In genomic region chr1:8398677-8399076, GRCh38 we compare ENCODE assay signal across 12 cellular contexts.
A peak's percentile ranks its signal among the peaks of the same experiment; 100 is the strongest.
DNase-seq lines count a peak whose midpoint lies in the region; ATAC-seq, FAIRE-seq and TF ChIP-seq lines count a peak whose summit lies in the region.
"Had no signal": no experiment of that assay in that cellular context is flagged by ENCODE, and none has a peak within 500 bp of the region (broad histone marks: within the 10 kb centered on the region; RNA-seq: fewer than 3 reads in every experiment).

No MANE protein-coding gene starts in this region.

- peaks cover 22% of the 10 kb centered on the region for H4K20me1 ChIP-seq in HepG2 (ENCODE audit: insufficient read depth, low read length)

- intact Hi-C loops in HepG2 (cut with micrococcal nuclease; ENCODE audit: unreplicated experiment): no loop called here
- intact Hi-C loops in right lobe of liver (cut with DNase I): no loop called here
- intact Hi-C loops in right cardiac atrium (cut with DNase I): no loop called here
- intact Hi-C loops in upper lobe of right lung (cut with DNase I): no loop called here

- TF ChIP-seq CTCF in HepG2 (CRISPR knock-in tag; IDR thresholded peaks at IDR 0.05) (no peak), right lobe of liver (IDR thresholded peaks at IDR 0.05) (no peak), upper lobe of right lung (IDR thresholded peaks at IDR 0.05) (no peak)

- H3K27ac ChIP-seq in HepG2 (ENCODE audit: extremely low read length, insufficient read depth, low read length) (no peak overlapping the region), right lobe of liver (no peak overlapping the region), right cardiac atrium (ENCODE audit: low read length) (peak overlapping the region; percentile 98), upper lobe of right lung (peak overlapping the region; percentile 59)

- no peak overlapping the region for H3K4me2 ChIP-seq in HepG2 (ENCODE audit: low read depth, low read length)
- H3K4me2 ChIP-seq: hepatocyte had no signal

- no peak overlapping the region for H2AFZ ChIP-seq in HepG2 (ENCODE audit: low read length)
- H2AFZ ChIP-seq: hepatocyte had no signal

- H3K9ac ChIP-seq in HepG2 (ENCODE audit: insufficient read depth, low read depth, low read length): no peak overlapping the region

- FAIRE-seq in HepG2 (lab: Jason Lieb, UNC): no peak
- FAIRE-seq: colon, GM18507 had no signal

- TSS peak; percentile 17 for BruUV-seq in HepG2 (replicated peaks; lab: Mats Ljungman, UMichigan)

- H3K36me3 ChIP-seq in HepG2 (replicated peaks in 1 of 2; ENCODE audit: control insufficient read depth in 1 of 2, insufficient read depth in 2 of 2, low read length in 2 of 2) (peaks cover 7 to 34% of the 10 kb centered on the region in 2 experiments), right lobe of liver (peaks cover 0 to 13% (median 4%) of the 10 kb centered on the region in 4 donors), upper lobe of right lung (peaks cover 5% of the 10 kb centered on the region)

- H3K79me2 ChIP-seq in HepG2 (ENCODE audit: insufficient read depth, low read length): peaks cover 21% of the 10 kb centered on the region

- H3K9me3 ChIP-seq in HepG2 (ENCODE audit: low read length) (no peaks in the 10 kb centered on the region), right lobe of liver (no peaks in the 10 kb centered on the region), right cardiac atrium (ENCODE audit: control insufficient read depth, low read length) (no peaks in the 10 kb centered on the region), upper lobe of right lung (no peaks in the 10 kb centered on the region)

- TF ChIP-seq EP300 in HepG2 (IDR thresholded peaks at IDR 0.05; ENCODE audit: low read depth in 2 of 2, low read length in 2 of 2): no peak
- no peak for TF ChIP-seq EP300 in HepG2 (CRISPR knock-in tag; IDR thresholded peaks at IDR 0.05; ENCODE audit: borderline replicate concordance)

- no peak for TF ChIP-seq POLR2A in HepG2 (IDR thresholded peaks at IDR 0.05; ENCODE audit: insufficient read depth in 1 of 2, low read depth in 2 of 2, low read length in 2 of 2)
- TF ChIP-seq POLR2A in right lobe of liver (IDR thresholded peaks at IDR 0.05): no peak

- ATAC-seq in HepG2 (no peak), right lobe of liver (no peak), T-cell (replicated peaks in 1 of 4) (no peak), right cardiac atrium (no peak), upper lobe of right lung (no peak), GM18870 (IDR thresholded peaks at IDR 0.05; ENCODE audit: unreplicated experiment) (no peak)

- TF ChIP-seq RAD21 in HepG2 (CRISPR knock-in tag; IDR thresholded peaks at IDR 0.05): no peak

- POLR2A ChIA-PET in HepG2 (lab: Yijun Ruan, JAX): no interaction called here
- POLR2A ChIA-PET in T-cell (lab: Charles Lee): interaction anchor here in 1 of 2 donors (0.6 kb wide), 1 partner anchor 45 kb away, joined by 5 read pairs; no protein-coding TSS in a partner anchor

- in situ Hi-C loops in HepG2 (cut with HindIII; ENCODE audit: extremely low pct_ligation_motif_present, low pct_unique_long_range_greater_than_20kb): no loop called here

- H3K9me3 Mint-ChIP-seq in T-cell: no peaks in the 10 kb centered on the region

- H3K4me1 Mint-ChIP-seq in T-cell: peaks cover 50 to 63% (median 59%) of the 10 kb centered on the region in 3 donors

- H3K4me3 Mint-ChIP-seq in T-cell: no peak overlapping the region

- WGBS in HepG2 (ENCODE audit: low lambda C conversion rate): 97% methylated on average over 5 of the region's 5 CpGs
- WGBS in right lobe of liver (ENCODE audit: insufficient coverage, low coverage, low lambda C conversion rate, missing lambda C conversion rate): 89% methylated on average over 5 of the region's 5 CpGs
- WGBS in right cardiac atrium: 83% methylated on average over 5 of the region's 5 CpGs

- peaks cover 29% of the 10 kb centered on the region for H3K36me3 Mint-ChIP-seq in T-cell

- no peaks in the 10 kb centered on the region for H3K27me3 ChIP-seq in HepG2 (ENCODE audit: control insufficient read depth in 1 of 2, insufficient read depth in 2 of 2, low read length in 2 of 2)
- H3K27me3 ChIP-seq in right lobe of liver: no peaks in the 10 kb centered on the region
- H3K27me3 ChIP-seq in right cardiac atrium (ENCODE audit: control insufficient read depth, insufficient read depth): no peaks in the 10 kb centered on the region
- no peaks in the 10 kb centered on the region for H3K27me3 ChIP-seq in upper lobe of right lung
- H3K27me3 ChIP-seq: hepatocyte had no signal

- CTCF ChIA-PET in HepG2 (lab: Yijun Ruan, JAX; ENCODE audit: low intra/inter-chr PET ratio, low total read pairs): no interaction called here
- CTCF ChIA-PET in T-cell (lab: Charles Lee): interaction anchor here in 1 of 2 donors (0.6 to 0.7 kb wide), 2 partner anchors 11 kb away, joined by 3 read pairs; no protein-coding TSS in a partner anchor

- H3K4me1 ChIP-seq in HepG2 (ENCODE audit: insufficient read depth, low read length) (peaks cover 23% of the 10 kb centered on the region), right lobe of liver (peaks cover 1 to 10% (median 6%) of the 10 kb centered on the region in 4 donors), right cardiac atrium (ENCODE audit: control insufficient read depth, insufficient read depth, low read length) (peaks cover 21% of the 10 kb centered on the region), upper lobe of right lung (peaks cover 45% of the 10 kb centered on the region)

- DNase-seq in HepG2 (ENCODE audit: low spot score) (no peak), right lobe of liver (no peak), T-cell (peak in 7 of 34 experiments; percentile 18 to 33 (median 28)), right cardiac atrium (no peak), upper lobe of right lung (no peak), AG08396 (ENCODE audit: low spot score) (no peak)
- no peak for DNase-seq in activated effector memory CD4-positive, alpha-beta T cell treated with Interleukin-2 at 50 U/mL for 16 hours
- DNase-seq: NCI-H187 treated with DMSO at 0.1 percent for 48 hours had no signal

- H3K27ac Mint-ChIP-seq in T-cell: peak overlapping the region; percentile 34 to 74

- no peaks in the 10 kb centered on the region for H3K27me3 Mint-ChIP-seq in T-cell

- H3K4me3 ChIP-seq in HepG2 (replicated peaks in 1 of 3; ENCODE audit: insufficient read depth in 1 of 3, low read depth in 2 of 3, low read length in 3 of 3): no peak overlapping the region
- no peak overlapping the region for H3K4me3 ChIP-seq in right lobe of liver
- no peak overlapping the region for H3K4me3 ChIP-seq in right cardiac atrium (ENCODE audit: low read length)
- no peak overlapping the region for H3K4me3 ChIP-seq in upper lobe of right lung
- H3K4me3 ChIP-seq: hepatocyte had no signal

TF ChIP-seq in HepG2, 621 proteins besides CTCF, POLR2A, EP300 and RAD21:
- no peak for TF ChIP-seq REPIN1 (CRISPR knock-in tag; IDR thresholded peaks at IDR 0.05; ENCODE audit: borderline replicate concordance, low read depth)
- peak; percentile 97 for TF ChIP-seq ZBTB33 (CRISPR knock-in tag; IDR thresholded peaks at IDR 0.05)
- no peak for TF ChIP-seq EZH2 (conservative IDR thresholded peaks at IDR 0.05; ENCODE audit: low read depth, low read length)
- no peak for TF ChIP-seq ZNF513 (CRISPR knock-in tag; conservative IDR thresholded peaks at IDR 0.05)

Comparison
In these comparisons a context has a peak if more than half of its experiments do, and no peak if none do; other contexts are left out.
1. H3K27ac ChIP-seq: peak in right cardiac atrium (single experiment) and upper lobe of right lung (single experiment); none in HepG2 (single experiment) and right lobe of liver (0 of 3).